ENCODE assay signal across 13 cellular contexts in the genomic region with DNA sequence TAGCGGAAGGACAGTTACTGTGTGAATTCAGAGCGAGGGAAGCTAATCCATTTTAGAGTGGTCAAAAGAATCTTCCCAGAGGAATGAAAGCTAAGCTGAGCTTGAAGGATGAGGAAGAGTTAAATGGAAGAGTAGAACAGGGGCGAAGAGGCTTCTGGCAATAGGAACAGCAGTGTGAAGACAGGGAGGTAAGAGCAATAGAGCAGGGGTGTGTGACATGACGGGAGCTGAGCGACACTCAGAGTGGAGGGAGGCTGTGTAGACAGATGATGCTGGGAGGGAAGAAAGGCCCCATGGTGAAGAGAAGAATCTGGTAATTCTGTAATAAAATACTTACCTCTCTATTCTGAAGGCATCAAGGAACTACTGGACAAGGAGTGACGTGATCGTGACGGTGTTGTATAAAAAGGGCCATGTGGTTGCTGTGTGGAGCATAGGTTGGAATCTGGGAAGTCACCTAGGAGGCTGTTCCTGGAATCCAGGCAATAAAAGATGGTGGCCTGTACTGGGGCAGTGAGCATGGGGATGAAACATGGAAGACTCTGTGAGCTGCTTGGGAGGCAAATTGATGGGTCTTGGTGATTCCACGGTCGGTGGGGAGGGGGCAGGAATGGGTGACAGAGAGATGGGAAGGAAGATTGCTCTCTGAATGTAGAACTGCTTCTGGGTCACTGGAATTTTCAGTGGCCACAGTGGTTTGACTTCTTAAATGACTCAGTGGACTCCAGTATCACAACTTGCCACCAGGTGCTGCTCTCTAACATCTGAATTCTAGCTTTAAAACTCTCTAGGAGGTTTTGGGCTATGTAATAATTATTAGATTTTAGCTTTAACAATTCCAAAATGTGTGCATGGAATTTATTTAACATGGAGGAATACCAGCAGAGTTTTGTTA.
DNase-seq lines count a peak whose midpoint lies in the region; ATAC-seq and TF ChIP-seq lines count a peak whose summit lies in the region.
"Had no signal": no experiment of that assay in that cellular context is flagged by ENCODE, and none has a peak within 500 bp of the region (broad histone marks: within the 10 kb centered on the region; RNA-seq: fewer than 3 reads in every experiment).

No MANE protein-coding gene starts in this region.

- H3K4me3 ChIP-seq in SK-N-SH (ENCODE audit: low read depth in 2 of 2, low read length in 1 of 2) (no peak overlapping the region), RWPE2 (ENCODE audit: severe bottlenecking) (no peak overlapping the region), fibroblast of the aortic adventitia (ENCODE audit: low read depth, low read length) (no peak overlapping the region), gastrocnemius medialis (no peak overlapping the region), HAP-1 (no peak overlapping the region)
- H3K4me3 ChIP-seq: transverse colon had no signal

- TF ChIP-seq RAD21 in SK-N-SH (IDR thresholded peaks at IDR 0.05; ENCODE audit: low read length): no peak

- TF ChIP-seq POLR2A in gastrocnemius medialis (IDR thresholded peaks at IDR 0.05): no peak

- H3K4me2 ChIP-seq in SK-N-SH: no peak overlapping the region

- ATAC-seq in SK-N-SH treated with all-trans-retinoic acid at 6 μM for 48 hours (no peak), RWPE2 (ENCODE audit: low read depth) (no peak), gastrocnemius medialis (peak in 1 of 2 donors; percentile 32)

- WGBS in SK-N-SH (ENCODE audit: low lambda C conversion rate): 7% methylated on average over 10 of the region's 10 CpGs

- TF ChIP-seq EP300 in SK-N-SH (IDR thresholded peaks at IDR 0.05; ENCODE audit: borderline replicate concordance in 1 of 2, low read depth in 1 of 2, low read length in 1 of 2): no peak

- H3K9me3 ChIP-seq in SK-N-SH: no peaks in the 10 kb centered on the region
- peaks cover 2% of the 10 kb centered on the region for H3K9me3 ChIP-seq in RWPE2 (ENCODE audit: severe bottlenecking)
- H3K9me3 ChIP-seq in gastrocnemius medialis: peaks cover 0 to 5% (median 0%) of the 10 kb centered on the region in 3 donors
- no peaks in the 10 kb centered on the region for H3K9me3 ChIP-seq in HAP-1

- H3K4me1 ChIP-seq in SK-N-SH (ENCODE audit: control insufficient read depth in 1 of 2, insufficient read depth in 2 of 2, low read depth in 1 of 2, low read length in 1 of 2) (no peaks in the 10 kb centered on the region), RWPE2 (ENCODE audit: insufficient read depth, poor library complexity, severe bottlenecking) (no peaks in the 10 kb centered on the region), gastrocnemius medialis (peaks cover 11 to 22% of the 10 kb centered on the region in 2 donors), HAP-1 (no peaks in the 10 kb centered on the region)
- H3K4me1 ChIP-seq: parathyroid adenoma, transverse colon had no signal

- no peaks in the 10 kb centered on the region for H3K79me2 ChIP-seq in SK-N-SH (ENCODE audit: insufficient read depth)
- H3K79me2 ChIP-seq: parathyroid adenoma had no signal

- H3K27me3 ChIP-seq in SK-N-SH (ENCODE audit: insufficient read depth): no peaks in the 10 kb centered on the region
- H3K27me3 ChIP-seq in RWPE2 (ENCODE audit: insufficient read depth, poor library complexity, severe bottlenecking): no peaks in the 10 kb centered on the region
- H3K27me3 ChIP-seq in gastrocnemius medialis: no peaks in the 10 kb centered on the region
- H3K27me3 ChIP-seq in HAP-1 (ENCODE audit: low read depth): no peaks in the 10 kb centered on the region
- H3K27me3 ChIP-seq: transverse colon had no signal

- H3K27ac ChIP-seq in SK-N-SH (ENCODE audit: low read depth in 2 of 2, low read length in 1 of 2) (no peak overlapping the region), RWPE2 (ENCODE audit: poor library complexity, severe bottlenecking) (no peak overlapping the region), gastrocnemius medialis (peak overlapping the region; percentile 36 to 79 (median 74))
- H3K27ac ChIP-seq: parathyroid adenoma, transverse colon had no signal

- intact Hi-C loops in gastrocnemius medialis (cut with DNase I; ENCODE audit: low total_unique reads): loop anchor here (10.0 kb wide), 2 partner anchors 209 to 339 kb away; no protein-coding TSS in a partner anchor

- H3F3A ChIP-seq in SK-N-SH (replicated peaks; ENCODE audit: insufficient read depth): no peaks in the 10 kb centered on the region

- no peak overlapping the region for H3K9ac ChIP-seq in SK-N-SH
- H3K9ac ChIP-seq: parathyroid adenoma had no signal

- peak; percentile 30; the same call in 1 of the 2 replicates for TF ChIP-seq CTCF in SK-N-SH (IDR thresholded peaks at IDR 0.05)
- peak; percentile 20 for TF ChIP-seq CTCF in RWPE2 (IDR thresholded peaks at IDR 0.05; ENCODE audit: poor library complexity, severe bottlenecking)
- peak; percentile 22 for TF ChIP-seq CTCF in fibroblast of the aortic adventitia (IDR thresholded peaks at IDR 0.05; ENCODE audit: insufficient read depth, low read length)
- peak in 2 of 5 experiments; percentile 21 to 37 for TF ChIP-seq CTCF in gastrocnemius medialis (IDR thresholded peaks at IDR 0.05 in 4 of 5, conservative IDR thresholded peaks at IDR 0.05 in 1 of 5)

- DNase-seq in SK-N-SH (no peak), RWPE2 (ENCODE audit: low spot score) (no peak), fibroblast of the aortic adventitia (ENCODE audit: low read depth) (peak; percentile 2), gastrocnemius medialis (no peak), cerebellar cortex (ENCODE audit: low spot score) (no peak), HAP-1 (ENCODE audit: low spot score in 2 of 2) (no peak), DMS153 (lab: John Stamatoyannopoulos, UW) (no peak)
- DNase-seq: ACHN, activated T-cell treated with anti-CD3 and anti-CD28 coated beads for 4 hours, NCI-H524, transverse colon had no signal

- POLR2A ChIA-PET in SK-N-SH (lab: Yijun Ruan, JAX): no interaction called here

- H2AFZ ChIP-seq in SK-N-SH (ENCODE audit: low read depth): no peak overlapping the region
- H2AFZ ChIP-seq: parathyroid adenoma had no signal

- no peaks in the 10 kb centered on the region for H4K20me1 ChIP-seq in SK-N-SH (ENCODE audit: insufficient read depth)

- CTCF ChIA-PET in SK-N-SH (lab: Yijun Ruan, JAX): interaction anchor here (0.6 kb wide), 1 partner anchor 14 kb away, joined by 3 read pairs; no protein-coding TSS in a partner anchor

- no peaks in the 10 kb centered on the region for H3K9me2 ChIP-seq in SK-N-SH

- in situ Hi-C loops in gastrocnemius medialis (cut with MboI; ENCODE audit: low sequenced_read_pairs in 4 of 4): no loop called here
- in situ Hi-C loops in HAP-1 (cut with MboI; ENCODE audit: low sequenced_read_pairs): no loop called here

- H3K36me3 ChIP-seq in SK-N-SH (replicated peaks in 1 of 2; ENCODE audit: control insufficient read depth in 1 of 2, insufficient read depth in 2 of 2, low read length in 1 of 2) (no peaks in the 10 kb centered on the region), RWPE2 (ENCODE audit: low read depth) (no peaks in the 10 kb centered on the region), gastrocnemius medialis (no peaks in the 10 kb centered on the region), HAP-1 (replicated peaks) (no peaks in the 10 kb centered on the region)
- H3K36me3 ChIP-seq: transverse colon had no signal

TF ChIP-seq in SK-N-SH, 30 proteins besides CTCF, POLR2A, EP300 and RAD21 (continues in another document):
- TF ChIP-seq, protein P1, sequence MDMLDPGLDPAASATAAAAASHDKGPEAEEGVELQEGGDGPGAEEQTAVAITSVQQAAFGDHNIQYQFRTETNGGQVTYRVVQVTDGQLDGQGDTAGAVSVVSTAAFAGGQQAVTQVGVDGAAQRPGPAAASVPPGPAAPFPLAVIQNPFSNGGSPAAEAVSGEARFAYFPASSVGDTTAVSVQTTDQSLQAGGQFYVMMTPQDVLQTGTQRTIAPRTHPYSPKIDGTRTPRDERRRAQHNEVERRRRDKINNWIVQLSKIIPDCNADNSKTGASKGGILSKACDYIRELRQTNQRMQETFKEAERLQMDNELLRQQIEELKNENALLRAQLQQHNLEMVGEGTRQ (IDR thresholded peaks at IDR 0.05; ENCODE audit: borderline replicate concordance, low read depth, low read length): no peak
- TF ChIP-seq MEF2A (IDR thresholded peaks at IDR 0.05; ENCODE audit: borderline replicate concordance, low read depth): no peak
- no peak for TF ChIP-seq MXI1 (IDR thresholded peaks at IDR 0.05; ENCODE audit: low read depth, low read length)

TF ChIP-seq in SK-N-SH treated with all-trans-retinoic acid at 6 μM for 48 hours, 23 proteins besides CTCF, POLR2A, EP300 and RAD21 (continues in another document):
- TF ChIP-seq PPARA (CRISPR knock-in tag; IDR thresholded peaks at IDR 0.05; ENCODE audit: borderline replicate concordance) (no peak), ZC3H10 (CRISPR knock-in tag; IDR thresholded peaks at IDR 0.05) (no peak), TSHZ2 (CRISPR knock-in tag; IDR thresholded peaks at IDR 0.05) (no peak), ZNF70 (CRISPR knock-in tag; IDR thresholded peaks at IDR 0.05) (no peak), ARNTL (CRISPR knock-in tag; IDR thresholded peaks at IDR 0.05; ENCODE audit: borderline replicate concordance, low read depth) (no peak)

Comparison
In these comparisons a context has a peak if more than half of its experiments do, and no peak if none do; other contexts are left out.
1. H3K27ac ChIP-seq: peak in gastrocnemius medialis (4 of 4); none in SK-N-SH (0 of 2) and RWPE2 (single experiment).